22 cellular contexts compared by ENCODE assay signal in the genomic region with DNA sequence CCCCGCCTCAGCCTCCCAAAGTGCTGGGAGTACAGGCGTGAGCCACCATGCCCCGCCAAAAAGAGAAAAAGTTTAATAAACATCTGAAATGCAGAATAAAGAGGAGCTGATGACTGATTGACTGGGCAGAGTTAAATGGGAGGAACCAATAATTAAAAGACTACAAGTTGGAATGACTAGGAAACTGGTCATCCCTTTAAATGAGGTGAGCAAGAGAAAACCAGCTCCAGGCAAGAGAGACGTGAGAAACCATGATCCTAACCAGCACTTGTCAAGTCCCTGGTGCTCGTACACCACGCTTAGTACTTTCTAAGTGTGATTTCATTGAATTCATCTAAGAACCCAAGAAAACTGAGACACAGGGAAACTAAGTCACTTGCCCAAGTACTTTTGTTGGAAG. TPM values are rescaled to one million over a fixed set of nuclear protein-coding genes. Genes with fewer than 3 reads are reported as not detected.
A peak's percentile ranks its signal among the peaks of the same experiment; 100 is the strongest.
DNase-seq lines count a peak whose midpoint lies in the region; ATAC-seq, FAIRE-seq and TF ChIP-seq lines count a peak whose summit lies in the region.
"Had no signal": no experiment of that assay in that cellular context is flagged by ENCODE, and none has a peak within 500 bp of the region (broad histone marks: within the 10 kb centered on the region; RNA-seq: fewer than 3 reads in every experiment).

No MANE protein-coding gene starts in this region.

- no peaks in the 10 kb centered on the region for H3K27me3 Mint-ChIP-seq in mesothelial cell of epicardium (ENCODE audit: low read depth)
- H3K27me3 Mint-ChIP-seq in stimulated activated naive CD8-positive, alpha-beta T cell treated with anti-CD3 and anti-CD28 coated beads, Interleukin-15, amount 100 ng/mL, for 72 hours = no peaks in the 10 kb centered on the region

- no peaks in the 10 kb centered on the region for H3K36me3 ChIP-seq in PC-3 (ENCODE audit: low read depth, low read length)
- no peaks in the 10 kb centered on the region for H3K36me3 ChIP-seq in bronchial epithelial cell (ENCODE audit: control insufficient read depth, insufficient read depth, low read length)
- H3K36me3 ChIP-seq: BE2C had no signal

- no peaks in the 10 kb centered on the region for H3F3A ChIP-seq in PC-3 (ENCODE audit: low read length, unreplicated experiment)

- no peaks in the 10 kb centered on the region for H4K20me1 ChIP-seq in PC-3 (ENCODE audit: low read length)

- H3K36me3 Mint-ChIP-seq in mesothelial cell of epicardium = peaks cover 5% of the 10 kb centered on the region
- H3K36me3 Mint-ChIP-seq: CD8-positive, alpha-beta T cell had no signal

- H3K9ac ChIP-seq in PC-3 (ENCODE audit: low read length) = no peak overlapping the region

- no peaks in the 10 kb centered on the region for H3K27me3 ChIP-seq in PC-3 (ENCODE audit: low read length)
- H3K27me3 ChIP-seq in bronchial epithelial cell (ENCODE audit: control insufficient read depth, insufficient read depth, low read length) = no peaks in the 10 kb centered on the region
- H3K27me3 ChIP-seq: BE2C had no signal

- no peaks in the 10 kb centered on the region for H3K9me2 ChIP-seq in PC-3 (replicated peaks; ENCODE audit: low read length)

- H3K4me1 ChIP-seq in PC-3 (ENCODE audit: insufficient read depth, low read length) = peaks cover 17% of the 10 kb centered on the region

- H3K27ac ChIP-seq in PC-3 (ENCODE audit: low read length) = no peak overlapping the region
- H3K27ac ChIP-seq: A549 had no signal

- H3K9me3 ChIP-seq in PC-3 (ENCODE audit: low read length) = no peaks in the 10 kb centered on the region
- H3K9me3 ChIP-seq: A549, BE2C had no signal

- DNase-seq in PC-3 (peak; percentile 59), bronchial epithelial cell (ENCODE audit: low read depth) (peak; percentile 33), mesothelial cell of epicardium (ENCODE audit: low spot score in 2 of 2, unreplicated experiment in 2 of 2) (no peak), SW480 (ENCODE audit: low spot score) (no peak), GM19238 (ENCODE audit: insufficient read length, low spot score) (no peak)
- no peak for DNase-seq in stimulated activated naive CD8-positive, alpha-beta T cell treated with anti-CD3 and anti-CD28 coated beads, Interleukin-15, amount 100 ng/mL, for 72 hours
- DNase-seq: BE2C; CD8-positive, alpha-beta T cell; COR-L47; DMS153; DMS79 treated with DMSO at 0.1 percent for 48 hours; EL; GDM1; IMR-90 had no signal

- FAIRE-seq in bronchial epithelial cell (lab: Jason Lieb, UNC) = no peak
- FAIRE-seq: A549, D721Med, GM12892, GM19239, H54 had no signal

- H3K27ac Mint-ChIP-seq in mesothelial cell of epicardium = peak overlapping the region; percentile 21
- no peak overlapping the region for H3K27ac Mint-ChIP-seq in stimulated activated naive CD8-positive, alpha-beta T cell treated with anti-CD3 and anti-CD28 coated beads, Interleukin-15, amount 100 ng/mL, for 72 hours
- H3K27ac Mint-ChIP-seq: CD8-positive, alpha-beta T cell had no signal

- ATAC-seq in PC-3 = peak; percentile 62
- no peak for ATAC-seq in stimulated activated naive CD8-positive, alpha-beta T cell treated with anti-CD3 and anti-CD28 coated beads, Interleukin-15, amount 100 ng/mL, for 72 hours
- ATAC-seq: A549; CD8-positive, alpha-beta T cell; HCT116 had no signal

- TF ChIP-seq CTCF in PC-3 (conservative IDR thresholded peaks at IDR 0.05; ENCODE audit: low read depth, low read length) (no peak), bronchial epithelial cell (IDR thresholded peaks at IDR 0.05; ENCODE audit: insufficient read depth, low read length, severe bottlenecking) (no peak), mesothelial cell of epicardium (IDR thresholded peaks at IDR 0.05; ENCODE audit: unreplicated experiment) (no peak)

- no TSS peak for BruUV-seq in PC-3 (replicated peaks; lab: Mats Ljungman, UMichigan)

- no peak overlapping the region for H3K4me2 ChIP-seq in PC-3 (ENCODE audit: low read length)
- H3K4me2 ChIP-seq: A549 had no signal

- no peak overlapping the region for H3K4me3 Mint-ChIP-seq in mesothelial cell of epicardium
- no peak overlapping the region for H3K4me3 Mint-ChIP-seq in stimulated activated naive CD8-positive, alpha-beta T cell treated with anti-CD3 and anti-CD28 coated beads, Interleukin-15, amount 100 ng/mL, for 72 hours
- H3K4me3 Mint-ChIP-seq: CD14-positive monocyte; CD8-positive, alpha-beta T cell had no signal

- CTCF ChIA-PET in PC-3 (lab: Charles Lee) = no interaction called here

- POLR2A ChIA-PET in PC-3 (lab: Charles Lee; ENCODE audit: unreplicated experiment) = interaction anchor here (0.7 kb wide), 1 partner anchor 484 kb away, joined by 3 read pairs; no protein-coding TSS in a partner anchor

- H3K4me1 Mint-ChIP-seq in mesothelial cell of epicardium = peaks cover 44% of the 10 kb centered on the region
- peaks cover 8% of the 10 kb centered on the region for H3K4me1 Mint-ChIP-seq in stimulated activated naive CD8-positive, alpha-beta T cell treated with anti-CD3 and anti-CD28 coated beads, Interleukin-15, amount 100 ng/mL, for 72 hours

- H3K79me2 ChIP-seq in PC-3 (ENCODE audit: low read length) = no peaks in the 10 kb centered on the region

- intact Hi-C loops in PC-3 (cut with micrococcal nuclease) = loop anchor here (10.0 kb wide), 1 partner anchor 88 kb away; no protein-coding TSS in a partner anchor

- H3K9me3 Mint-ChIP-seq in mesothelial cell of epicardium = peaks cover 8% of the 10 kb centered on the region
- no peaks in the 10 kb centered on the region for H3K9me3 Mint-ChIP-seq in stimulated activated naive CD8-positive, alpha-beta T cell treated with anti-CD3 and anti-CD28 coated beads, Interleukin-15, amount 100 ng/mL, for 72 hours
- H3K9me3 Mint-ChIP-seq: CD8-positive, alpha-beta T cell had no signal

- no peak overlapping the region for H2AFZ ChIP-seq in PC-3 (ENCODE audit: low read length)

- H3K4me3 ChIP-seq in PC-3 (ENCODE audit: low read length) (no peak overlapping the region), bronchial epithelial cell (ENCODE audit: low read depth, low read length) (no peak overlapping the region)
- H3K4me3 ChIP-seq: A549 had no signal

RNA-seq across cellular contexts. Expression of a gene that starts 47.9 kb away (rescaled TPM):
- total RNA-seq in PC-3 (2014; rRNA removed) (not detected in 2 replicates), bronchial epithelial cell (0.79 and 1.8 TPM in 2 replicates), mesothelial cell of epicardium (4.5 to 7.1 TPM (median 5.4 TPM) in 3 replicates)
- total RNA-seq: HT-29, IMR-90 had no signal

Comparison
In these comparisons a context has a peak if more than half of its experiments do, and no peak if none do; other contexts are left out.
1. DNase-seq: peak in PC-3 (single experiment) and bronchial epithelial cell (single experiment); none in mesothelial cell of epicardium (0 of 2), SW480 (single experiment), stimulated activated naive CD8-positive, alpha-beta T cell treated with anti-CD3 and anti-CD28 coated beads, Interleukin-15, amount 100 ng/mL, for 72 hours (0 of 2) and GM19238 (single experiment).